ENCODE assay signal across 19 cellular contexts in the genomic region with DNA sequence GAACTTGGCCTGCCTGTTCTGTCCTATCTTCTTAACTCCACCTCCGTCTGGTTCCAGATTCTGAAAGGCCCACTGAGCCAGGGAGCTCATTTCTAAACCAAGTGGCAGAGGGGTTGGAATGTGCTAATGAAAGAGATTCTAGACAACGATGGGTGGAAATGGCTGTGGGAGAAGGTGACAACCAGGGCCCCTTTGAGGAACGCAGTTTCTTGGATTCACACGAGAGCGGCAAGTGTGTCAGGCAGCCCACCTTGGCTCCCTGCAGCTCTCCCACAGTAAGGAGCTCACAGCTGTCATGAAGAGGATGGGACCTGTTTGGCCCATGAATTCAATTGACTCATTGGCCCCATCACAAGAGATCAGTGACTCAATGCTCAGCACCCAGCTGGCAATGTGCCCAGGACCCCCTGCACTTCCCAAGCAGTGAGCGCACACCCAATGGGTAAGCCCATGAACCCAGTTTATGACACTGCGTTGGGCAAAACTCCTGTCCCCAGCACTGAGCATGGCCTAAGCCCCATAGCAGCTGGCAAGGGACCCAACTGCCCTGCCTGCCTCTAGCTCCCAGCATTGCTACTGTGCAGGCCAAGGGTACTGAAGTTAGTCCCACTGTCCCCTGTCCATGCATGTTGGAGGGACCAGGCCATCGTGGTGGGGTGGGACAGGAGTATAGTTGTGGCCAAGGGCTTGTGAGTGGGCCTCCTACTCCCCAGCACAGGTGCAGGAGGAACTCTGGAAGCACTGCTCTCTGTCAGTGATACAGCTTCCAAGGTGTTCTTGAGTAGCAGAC. TPM values are rescaled to one million over a fixed set of nuclear protein-coding genes. Genes with fewer than 3 reads are reported as not detected.
DNase-seq lines count a peak whose midpoint lies in the region; ATAC-seq, FAIRE-seq and TF ChIP-seq lines count a peak whose summit lies in the region.
"Had no signal": no experiment of that assay in that cellular context is flagged by ENCODE, and none has a peak within 500 bp of the region (broad histone marks: within the 10 kb centered on the region; RNA-seq: fewer than 3 reads in every experiment).

No MANE protein-coding gene starts in this region.

- TF ChIP-seq RAD21 in GM12878 (IDR thresholded peaks at IDR 0.05; ENCODE audit: insufficient read depth, low read depth, low read length): no peak

- WGBS in GM12878 (ENCODE audit: insufficient coverage, insufficient replicate concordance, low lambda C conversion rate, missing lambda C conversion rate): 96% methylated on average over 8 of the region's 8 CpGs

- no peaks in the 10 kb centered on the region for H3K9me3 ChIP-seq in CD8-positive, alpha-beta T cell (ENCODE audit: low read length)
- no peaks in the 10 kb centered on the region for H3K9me3 ChIP-seq in GM12878 (replicated peaks; ENCODE audit: control insufficient read depth, insufficient read depth, low read length)

- POLR2A ChIA-PET in CD8-positive, alpha-beta T cell (lab: Charles Lee): interaction anchor here (1.5 kb wide), 1 partner anchor 37 kb away, joined by 3 read pairs; no protein-coding TSS in a partner anchor
- POLR2A ChIA-PET in GM12878 (lab: Charles Lee): interaction anchor here (0.5 to 1.5 kb wide), 3 partner anchors 24 to 146 kb away, joined by 3 to 5 read pairs (median 3); no protein-coding TSS in a partner anchor

- H3K4me1 ChIP-seq in CD8-positive, alpha-beta T cell (ENCODE audit: insufficient read depth, low read length): peaks cover 14% of the 10 kb centered on the region
- H3K4me1 ChIP-seq in KMS-11 (ENCODE audit: low read depth, poor library complexity, severe bottlenecking) (peaks cover 60% of the 10 kb centered on the region), GM12878 (ENCODE audit: control insufficient read depth, insufficient read depth, low read length) (peaks cover 34% of the 10 kb centered on the region)

- FAIRE-seq in GM12878 (lab: Jason Lieb, UNC): no peak
- FAIRE-seq: endometrium had no signal

- no peak overlapping the region for H3K4me3 Mint-ChIP-seq in CD8-positive, alpha-beta T cell
- peak overlapping the region; percentile 65 for H3K4me3 Mint-ChIP-seq in neural crest cell
- no peak overlapping the region for H3K4me3 Mint-ChIP-seq in CD14-positive monocyte
- H3K4me3 Mint-ChIP-seq: immature natural killer cell had no signal

- H3K4me2 ChIP-seq in KMS-11 (peak overlapping the region; percentile 85), GM12878 (ENCODE audit: control insufficient read depth, insufficient read depth) (no peak overlapping the region)

- H3K9ac ChIP-seq in KMS-11 (no peak overlapping the region), GM12878 (ENCODE audit: control insufficient read depth, insufficient read depth, low read length) (no peak overlapping the region)

- H3K27ac ChIP-seq in CD8-positive, alpha-beta T cell (ENCODE audit: low read depth, low read length): no peak overlapping the region
- H3K27ac ChIP-seq in KMS-11: peak overlapping the region; percentile 78
- H3K27ac ChIP-seq in GM12878 (ENCODE audit: control insufficient read depth, insufficient read depth): no peak overlapping the region
- H3K27ac ChIP-seq in brain microvascular endothelial cell: no peak overlapping the region

- no peak overlapping the region for H3K4me3 ChIP-seq in CD8-positive, alpha-beta T cell (ENCODE audit: low read depth, low read length)
- H3K4me3 ChIP-seq in KMS-11 (IDR thresholded peaks at IDR 0.05; ENCODE audit: insufficient read depth, low read depth, low read length): no peak overlapping the region
- H3K4me3 ChIP-seq in GM12878: no peak overlapping the region
- H3K4me3 ChIP-seq in brain microvascular endothelial cell (ENCODE audit: low read depth, low read length): no peak overlapping the region

- H3K9me3 Mint-ChIP-seq in CD8-positive, alpha-beta T cell: no peaks in the 10 kb centered on the region
- H3K9me3 Mint-ChIP-seq in neural crest cell (no peaks in the 10 kb centered on the region), CD14-positive monocyte (no peaks in the 10 kb centered on the region)
- H3K9me3 Mint-ChIP-seq: immature natural killer cell had no signal

- in situ Hi-C loops in GM12878 (cut with MboI): no loop called here
- in situ Hi-C loops in brain microvascular endothelial cell (cut with HindIII; ENCODE audit: low pct_ligation_motif_present, low sequenced_read_pairs): no loop called here

- H2AFZ ChIP-seq in KMS-11 (ENCODE audit: low read depth) (no peak overlapping the region), GM12878 (ENCODE audit: control insufficient read depth, low read depth, low read length) (no peak overlapping the region)

- no peak for TF ChIP-seq EP300 in GM12878 (IDR thresholded peaks at IDR 0.05; ENCODE audit: borderline replicate concordance in 1 of 2, control insufficient read depth in 1 of 2, low read depth in 2 of 2, low read length in 2 of 2)

- RAD21 ChIA-PET in GM12878 (lab: Charles Lee; ENCODE audit: unreplicated experiment): interaction anchor here (1.9 to 7.8 kb wide), 2 partner anchors 99 to 409 kb away, joined by 5 to 79 read pairs; a partner anchor contains a TSS

- intact Hi-C loops in CD8-positive, alpha-beta T cell (cut with DNase I, micrococcal nuclease): no loop called here
- intact Hi-C loops in GM12878 (cut with micrococcal nuclease; ENCODE audit: unreplicated experiment): no loop called here
- intact Hi-C loops in CD14-positive monocyte (cut with micrococcal nuclease): no loop called here

- peaks cover 33% of the 10 kb centered on the region for H3K36me3 ChIP-seq in CD8-positive, alpha-beta T cell (ENCODE audit: insufficient read depth, low read length)
- H3K36me3 ChIP-seq in KMS-11 (ENCODE audit: insufficient read depth) (no peaks in the 10 kb centered on the region), GM12878 (ENCODE audit: control insufficient read depth in 2 of 2, insufficient read depth in 2 of 2, low read length in 1 of 2) (peaks cover 12 to 36% of the 10 kb centered on the region in 2 experiments), brain microvascular endothelial cell (replicated peaks) (peaks cover 19% of the 10 kb centered on the region)

- TF ChIP-seq POLR2A in GM12878 (IDR thresholded peaks at IDR 0.05; ENCODE audit: low read depth, low read length): peak; percentile 4; the same call in 1 of the 2 replicates

- SMC1A ChIA-PET in GM12878 (lab: Charles Lee; ENCODE audit: uncharacterized antibody, unreplicated experiment): no interaction called here

- CTCF ChIA-PET in CD8-positive, alpha-beta T cell (lab: Charles Lee): interaction anchor here (0.8 to 7.1 kb wide), 8 partner anchors 9 to 409 kb away, joined by 3 to 74 read pairs (median 4); a partner anchor contains a TSS
- CTCF ChIA-PET in GM12878 (lab: Yijun Ruan, JAX): interaction anchor here (1.0 to 7.6 kb wide), 7 partner anchors 54 to 408 kb away, joined by 3 to 50 read pairs (median 3); no protein-coding TSS in a partner anchor

- no peak for DNase-seq in CD8-positive, alpha-beta T cell
- DNase-seq in GM12878 (ENCODE audit: low read depth, low spot score): no peak
- no peak for DNase-seq in neural crest cell (ENCODE audit: low read depth, low spot score)
- no peak for DNase-seq in CD14-positive monocyte (ENCODE audit: low spot score)
- no peak for DNase-seq in brain microvascular endothelial cell
- DNase-seq: activated effector memory CD4-positive, alpha-beta T cell treated with anti-CD3 and anti-CD28 coated beads, Interleukin-2, amount 50 U/mL, for 16 hours; immature natural killer cell; mesendoderm; NCI-H2029; NCI-H774; nucleus accumbens; RPMI8226; stimulated activated CD4-positive, alpha-beta T cell treated with anti-CD3 and anti-CD28 coated beads, Interleukin-2, amount 100 ng/mL, for 48 hours; T-helper 9 cell had no signal

- H3K79me2 ChIP-seq in KMS-11 (ENCODE audit: insufficient read depth, low read depth) (no peaks in the 10 kb centered on the region), GM12878 (ENCODE audit: control insufficient read depth, insufficient read depth, low read length) (no peaks in the 10 kb centered on the region)

- no peaks in the 10 kb centered on the region for H3K27me3 Mint-ChIP-seq in CD8-positive, alpha-beta T cell (ENCODE audit: low read depth)
- H3K27me3 Mint-ChIP-seq in neural crest cell (ENCODE audit: low read depth) (peaks cover 12% of the 10 kb centered on the region), CD14-positive monocyte (ENCODE audit: low read depth in 3 of 3) (peaks cover 6 to 13% (median 10%) of the 10 kb centered on the region in 3 donors)

- ATAC-seq in CD8-positive, alpha-beta T cell: no peak
- ATAC-seq in GM12878: no peak
- no peak for ATAC-seq in HG03039 (IDR thresholded peaks at IDR 0.05; ENCODE audit: unreplicated experiment)
- ATAC-seq: sciatic nerve had no signal

- no TSS peak for BruUV-seq in GM12878 (replicated peaks; lab: Mats Ljungman, UMichigan)

- H3K27me3 ChIP-seq in CD8-positive, alpha-beta T cell (ENCODE audit: insufficient read depth, low read length): no peaks in the 10 kb centered on the region
- no peaks in the 10 kb centered on the region for H3K27me3 ChIP-seq in KMS-11 (ENCODE audit: insufficient read depth, low read depth)
- H3K27me3 ChIP-seq in GM12878 (replicated peaks in 1 of 2; ENCODE audit: control insufficient read depth in 2 of 2, insufficient read depth in 2 of 2, low read length in 1 of 2): no peaks in the 10 kb centered on the region
- no peaks in the 10 kb centered on the region for H3K27me3 ChIP-seq in brain microvascular endothelial cell (replicated peaks)

- no peaks in the 10 kb centered on the region for H4K20me1 ChIP-seq in KMS-11 (ENCODE audit: insufficient read depth)
- H4K20me1 ChIP-seq in GM12878 (ENCODE audit: control insufficient read depth, insufficient read depth): no peaks in the 10 kb centered on the region

- no peak for TF ChIP-seq CTCF in CD8-positive, alpha-beta T cell (IDR thresholded peaks at IDR 0.05)
- TF ChIP-seq CTCF in KMS-11 (conservative IDR thresholded peaks at IDR 0.05; ENCODE audit: low read depth, low read length) (no peak), GM12878 (IDR thresholded peaks at IDR 0.05 in 2 of 3, conservative IDR thresholded peaks at IDR 0.05 in 1 of 3; ENCODE audit: control insufficient read depth in 2 of 3, extremely low read depth in 1 of 3, insufficient read depth in 1 of 3, low read depth in 3 of 3, low read length in 3 of 3) (no peak), neural crest cell (conservative IDR thresholded peaks at IDR 0.05) (no peak), CD14-positive monocyte (IDR thresholded peaks at IDR 0.05) (no peak), brain microvascular endothelial cell (IDR thresholded peaks at IDR 0.05; ENCODE audit: low read depth, low read length, missing control alignments) (no peak)

- peaks cover 18% of the 10 kb centered on the region for H3K4me1 Mint-ChIP-seq in CD8-positive, alpha-beta T cell (ENCODE audit: low read depth)
- H3K4me1 Mint-ChIP-seq in neural crest cell: peaks cover 19% of the 10 kb centered on the region
- peaks cover 16% of the 10 kb centered on the region for H3K4me1 Mint-ChIP-seq in CD14-positive monocyte

- H3K36me3 Mint-ChIP-seq in CD8-positive, alpha-beta T cell: peaks cover 62% of the 10 kb centered on the region
- H3K36me3 Mint-ChIP-seq in neural crest cell (ENCODE audit: low read depth) (peaks cover 8% of the 10 kb centered on the region), CD14-positive monocyte (peaks cover 56 to 69% of the 10 kb centered on the region in 2 donors)

- peak overlapping the region; percentile 60 for H3K27ac Mint-ChIP-seq in CD8-positive, alpha-beta T cell
- H3K27ac Mint-ChIP-seq in neural crest cell (ENCODE audit: unreplicated experiment): no peak overlapping the region
- no peak overlapping the region for H3K27ac Mint-ChIP-seq in CD14-positive monocyte

RNA-seq across cellular contexts. Expression of a gene that starts 16.4 kb away (rescaled TPM):
- 10 to 100 TPM; 43.9 to 44.6 TPM for total RNA-seq in CD8-positive, alpha-beta T cell
- total RNA-seq in GM12878 (2013; cell fraction: nucleolus; rRNA removed): 36.5 and 37.7 TPM in 2 replicates
- total RNA-seq in GM12878 (2014; rRNA removed) (99.5 and 105 TPM in 2 replicates), GM12878 (2014; rRNA removed; fragmentation: Illumina TruSeq; extraction: Trizol) (75.7 and 81.6 TPM in 2 replicates), GM12878 (2021) (65.3 and 66.3 TPM in 2 replicates), neural crest cell (49.5 and 50.6 TPM in 2 replicates)
- polyA plus RNA-seq in GM12878 (2011; ENCODE audit: low read depth): 41.9 TPM
- polyA plus RNA-seq in GM12878 (2011; rRNA removed) (48.9 and 85.2 TPM in 2 replicates), GM12878 (2014; fragmentation: Illumina TruSeq; extraction: Trizol) (67.3 and 104 TPM in 2 replicates), GM12878 (2014; fragmentation: Nextera tagmentation; extraction: Ambion mirVana) (100 to 1,000 TPM; 105 to 158 TPM), GM12878 (2014; rRNA removed) (99.7 and 112 TPM in 2 replicates), GM12878 (2016; fragmentation: Nextera tagmentation; extraction: Ambion mirVana) (10 to 100 TPM; 88.6 to 97.8 TPM), CD14-positive monocyte (10 to 100 TPM; 41.4 to 45.3 TPM)
- 144 and 169 TPM in 2 replicates for polyA plus RNA-seq in GM12878 (2011; cell fraction: cytosol; rRNA removed)
- polyA plus RNA-seq in GM12878 (2011; cell fraction: nucleus; rRNA removed): 63.9 and 64.8 TPM in 2 replicates
- 53.4 and 54.2 TPM in 2 replicates for polyA plus RNA-seq in GM12878 (2012)
- 74.5 and 122 TPM in 2 replicates for polyA minus RNA-seq in GM12878 (2011; rRNA and poly(A)+ RNA removed)
- polyA minus RNA-seq in GM12878 (2011; cell fraction: cytosol; rRNA and poly(A)+ RNA removed): 24.2 and 25.2 TPM in 2 replicates
- 24.8 and 35.4 TPM in 2 replicates for polyA minus RNA-seq in GM12878 (2011; cell fraction: nucleus; rRNA and poly(A)+ RNA removed)

RNA-seq across cellular contexts. Expression of a gene that starts 26.4 kb away (rescaled TPM):
- not detected for total RNA-seq in CD8-positive, alpha-beta T cell
- not detected in 2 replicates for total RNA-seq in GM12878 (2013; cell fraction: nucleolus; rRNA removed)
- total RNA-seq in GM12878 (2014; rRNA removed) (not detected in 2 replicates), GM12878 (2014; rRNA removed; fragmentation: Illumina TruSeq; extraction: Trizol) (not detected in 2 replicates), GM12878 (2021) (not detected in 2 replicates), neural crest cell (0.57 and 0.63 TPM in 2 replicates)
- 0.20 TPM for polyA plus RNA-seq in GM12878 (2011; ENCODE audit: low read depth)
- polyA plus RNA-seq in GM12878 (2011; rRNA removed) (not detected in 2 replicates), GM12878 (2014; fragmentation: Illumina TruSeq; extraction: Trizol) (not detected in 2 replicates), GM12878 (2014; fragmentation: Nextera tagmentation; extraction: Ambion mirVana) (under 1 TPM; 0.26 to 0.31 TPM), GM12878 (2014; rRNA removed) (0.06 TPM in 1 of 2 replicates, not detected in the other), GM12878 (2016; fragmentation: Nextera tagmentation; extraction: Ambion mirVana) (under 1 TPM; 0.40 to 0.63 TPM), CD14-positive monocyte (under 1 TPM; 0.13 to 0.52 TPM)
- not detected in 2 replicates for polyA plus RNA-seq in GM12878 (2011; cell fraction: cytosol; rRNA removed)
- not detected in 2 replicates for polyA plus RNA-seq in GM12878 (2011; cell fraction: nucleus; rRNA removed)
- 0.36 and 0.42 TPM in 2 replicates for polyA plus RNA-seq in GM12878 (2012)
- polyA minus RNA-seq in GM12878 (2011; rRNA and poly(A)+ RNA removed): not detected in 2 replicates
- not detected in 2 replicates for polyA minus RNA-seq in GM12878 (2011; cell fraction: cytosol; rRNA and poly(A)+ RNA removed)
- polyA minus RNA-seq in GM12878 (2011; cell fraction: nucleus; rRNA and poly(A)+ RNA removed): not detected in 2 replicates
- total RNA-seq: HT-29 had no signal

RNA-seq across cellular contexts. Expression of a gene that starts 35.6 kb away (rescaled TPM):
- total RNA-seq in CD8-positive, alpha-beta T cell: 10 to 100 TPM; 29.2 TPM
- total RNA-seq in GM12878 (2013; cell fraction: nucleolus; rRNA removed): 25.1 and 35.1 TPM in 2 replicates
- total RNA-seq in GM12878 (2014; rRNA removed) (50.2 and 52.5 TPM in 2 replicates), GM12878 (2014; rRNA removed; fragmentation: Illumina TruSeq; extraction: Trizol) (37.4 and 43.8 TPM in 2 replicates), GM12878 (2021) (33.6 and 39.2 TPM in 2 replicates), neural crest cell (43.2 and 43.5 TPM in 2 replicates)
- 26.0 TPM for polyA plus RNA-seq in GM12878 (2011; ENCODE audit: low read depth)
- polyA plus RNA-seq in GM12878 (2011; rRNA removed) (53.1 and 69.4 TPM in 2 replicates), GM12878 (2014; fragmentation: Illumina TruSeq; extraction: Trizol) (51.4 and 61.2 TPM in 2 replicates), GM12878 (2014; fragmentation: Nextera tagmentation; extraction: Ambion mirVana) (100 to 1,000 TPM in 1 of 2 experiments, 10 to 100 TPM in 1; 96.4 to 155 TPM), GM12878 (2014; rRNA removed) (49.1 and 50.1 TPM in 2 replicates), GM12878 (2016; fragmentation: Nextera tagmentation; extraction: Ambion mirVana) (10 to 100 TPM; 59.3 to 61.6 TPM), CD14-positive monocyte (10 to 100 TPM; 17.3 to 26.5 TPM)
- polyA plus RNA-seq in GM12878 (2011; cell fraction: cytosol; rRNA removed): 96.6 and 115 TPM in 2 replicates
- 43.7 and 45.4 TPM in 2 replicates for polyA plus RNA-seq in GM12878 (2011; cell fraction: nucleus; rRNA removed)
- polyA plus RNA-seq in GM12878 (2012): 22.6 and 29.3 TPM in 2 replicates
- 52.7 and 82.4 TPM in 2 replicates for polyA minus RNA-seq in GM12878 (2011; rRNA and poly(A)+ RNA removed)
- polyA minus RNA-seq in GM12878 (2011; cell fraction: cytosol; rRNA and poly(A)+ RNA removed): 17.9 and 18.9 TPM in 2 replicates
- polyA minus RNA-seq in GM12878 (2011; cell fraction: nucleus; rRNA and poly(A)+ RNA removed): 13.3 and 17.3 TPM in 2 replicates

RNA-seq across cellular contexts. Expression of a gene that starts 42.1 kb away (rescaled TPM):
- 10 to 100 TPM; 24.6 to 26.1 TPM for total RNA-seq in CD8-positive, alpha-beta T cell
- total RNA-seq in GM12878 (2013; cell fraction: nucleolus; rRNA removed): 111 and 112 TPM in 2 replicates
- total RNA-seq in GM12878 (2014; rRNA removed) (47.1 and 52.9 TPM in 2 replicates), GM12878 (2014; rRNA removed; fragmentation: Illumina TruSeq; extraction: Trizol) (32.4 and 34.0 TPM in 2 replicates), GM12878 (2021) (46.0 and 50.3 TPM in 2 replicates), neural crest cell (70.0 and 70.6 TPM in 2 replicates)
- 33.6 TPM for polyA plus RNA-seq in GM12878 (2011; ENCODE audit: low read depth)
- polyA plus RNA-seq in GM12878 (2011; rRNA removed) (51.3 and 63.4 TPM in 2 replicates), GM12878 (2014; fragmentation: Illumina TruSeq; extraction: Trizol) (47.9 and 51.6 TPM in 2 replicates), GM12878 (2014; fragmentation: Nextera tagmentation; extraction: Ambion mirVana) (10 to 100 TPM; 11.8 to 18.2 TPM), GM12878 (2014; rRNA removed) (50.9 and 51.5 TPM in 2 replicates), GM12878 (2016; fragmentation: Nextera tagmentation; extraction: Ambion mirVana) (1 to 10 TPM; 5.9 to 6.0 TPM), CD14-positive monocyte (1 to 10 TPM; 3.6 to 4.9 TPM)
- 68.0 and 73.1 TPM in 2 replicates for polyA plus RNA-seq in GM12878 (2011; cell fraction: cytosol; rRNA removed)
- polyA plus RNA-seq in GM12878 (2011; cell fraction: nucleus; rRNA removed): 237 and 269 TPM in 2 replicates
- polyA plus RNA-seq in GM12878 (2012): 39.1 and 41.7 TPM in 2 replicates
- polyA minus RNA-seq in GM12878 (2011; rRNA and poly(A)+ RNA removed): 49.8 and 66.4 TPM in 2 replicates
- 22.9 and 24.0 TPM in 2 replicates for polyA minus RNA-seq in GM12878 (2011; cell fraction: cytosol; rRNA and poly(A)+ RNA removed)
- 36.3 and 61.5 TPM in 2 replicates for polyA minus RNA-seq in GM12878 (2011; cell fraction: nucleus; rRNA and poly(A)+ RNA removed)
